In genomic region chrX:136765957-136766356, GRCh38 we compare ENCODE assay signal across 11 cellular contexts. TPM values are rescaled to one million over a fixed set of nuclear protein-coding genes. Genes with fewer than 3 reads are reported as not detected.
DNase-seq lines count a peak whose midpoint lies in the region; ATAC-seq and TF ChIP-seq lines count a peak whose summit lies in the region.
"Had no signal": no experiment of that assay in that cellular context is flagged by ENCODE, and none has a peak within 500 bp of the region (broad histone marks: within the 10 kb centered on the region; RNA-seq: fewer than 3 reads in every experiment).

No MANE protein-coding gene starts in this region.

- H3K27ac Mint-ChIP-seq in central memory CD8-positive, alpha-beta T cell (ENCODE audit: low read depth) = no peak overlapping the region
- H3K27ac Mint-ChIP-seq in natural killer cell = no peak overlapping the region

- ATAC-seq in IMR-90 (ENCODE audit: low read depth) (no peak), natural killer cell (no peak), GM18519 (IDR thresholded peaks at IDR 0.05; ENCODE audit: low FRiP score, unreplicated experiment) (no peak), HG03571 (IDR thresholded peaks at IDR 0.05; ENCODE audit: unreplicated experiment) (no peak)
- ATAC-seq in central memory CD8-positive, alpha-beta T cell (replicated peaks; ENCODE audit: extremely low read depth, poor library complexity, severe bottlenecking) = no peak

- H3K36me3 ChIP-seq in DOHH2 (ENCODE audit: control insufficient read depth, low read length) (peaks cover 13% of the 10 kb centered on the region), IMR-90 (ENCODE audit: control insufficient read depth, insufficient read depth, low read length) (no peaks in the 10 kb centered on the region)

- no peak overlapping the region for H2BK20ac ChIP-seq in IMR-90 (ENCODE audit: low read depth, low read length)

- H3K36me3 Mint-ChIP-seq in central memory CD8-positive, alpha-beta T cell (ENCODE audit: insufficient read depth) = peaks cover 6% of the 10 kb centered on the region
- H3K36me3 Mint-ChIP-seq in natural killer cell = no peaks in the 10 kb centered on the region

- no peak overlapping the region for H3K9ac ChIP-seq in IMR-90 (ENCODE audit: low read depth, low read length)

- H3K4ac ChIP-seq in IMR-90 (ENCODE audit: low read depth, low read length) = no peak overlapping the region

- no peak overlapping the region for H3K56ac ChIP-seq in IMR-90 (ENCODE audit: extremely low read depth, insufficient read depth, low read length)

- no peaks in the 10 kb centered on the region for H3K27me3 Mint-ChIP-seq in central memory CD8-positive, alpha-beta T cell
- H3K27me3 Mint-ChIP-seq in natural killer cell (ENCODE audit: low read depth in 2 of 2) = no peaks in the 10 kb centered on the region

- H3K14ac ChIP-seq in IMR-90 (replicated peaks; ENCODE audit: low read depth, low read length) = 0 out of 2 replicates have a peak overlapping the region, but pooled peaks have one; percentile 21

- peaks cover 90% of the 10 kb centered on the region for H3K79me2 ChIP-seq in DOHH2 (ENCODE audit: control insufficient read depth, low read length)

- H3K4me1 Mint-ChIP-seq in central memory CD8-positive, alpha-beta T cell = peaks cover 22% of the 10 kb centered on the region
- H3K4me1 Mint-ChIP-seq in natural killer cell = peaks cover 13 to 24% of the 10 kb centered on the region in 2 donors

- CTCF ChIA-PET in IMR-90 (lab: Yijun Ruan, JAX) = no interaction called here

- no peak overlapping the region for H2BK5ac ChIP-seq in IMR-90 (ENCODE audit: low read depth, low read length, poor library complexity, severe bottlenecking)

- in situ Hi-C loops in IMR-90 (cut with MboI; ENCODE audit: low sequenced_read_pairs) = loop anchor here (10.0 kb wide), 1 partner anchor 61 kb away; no protein-coding TSS in a partner anchor

- TF ChIP-seq RAD21 in IMR-90 (IDR thresholded peaks at IDR 0.05; ENCODE audit: low read length) = no peak

- no peak overlapping the region for H3K27ac ChIP-seq in DOHH2 (ENCODE audit: low read depth, low read length)
- H3K27ac ChIP-seq in IMR-90 (ENCODE audit: insufficient read depth, low read length) = no peak overlapping the region

- H3K4me3 Mint-ChIP-seq in central memory CD8-positive, alpha-beta T cell = peak overlapping the region; percentile 68
- H3K4me3 Mint-ChIP-seq in natural killer cell = peak overlapping the region; percentile 56

- TF ChIP-seq CTCF in DOHH2 (IDR thresholded peaks at IDR 0.05; ENCODE audit: low read depth, low read length, poor library complexity, severe bottlenecking) (no peak), IMR-90 (conservative IDR thresholded peaks at IDR 0.05; ENCODE audit: low read depth, low read length) (no peak), natural killer cell (IDR thresholded peaks at IDR 0.05) (no peak)

- H3K9me3 ChIP-seq in DOHH2 (ENCODE audit: control insufficient read depth, insufficient read depth, low read length) = no peaks in the 10 kb centered on the region
- no peaks in the 10 kb centered on the region for H3K9me3 ChIP-seq in IMR-90 (ENCODE audit: control insufficient read depth, insufficient read depth, low read length)

- POLR2A ChIA-PET in IMR-90 (lab: Charles Lee; ENCODE audit: unreplicated experiment) = no interaction called here

- H2BK120ac ChIP-seq in IMR-90 (ENCODE audit: low read depth, low read length) = no peak overlapping the region

- H3K27me3 ChIP-seq in DOHH2 (ENCODE audit: control insufficient read depth, low read length) (no peaks in the 10 kb centered on the region), IMR-90 (ENCODE audit: control insufficient read depth, insufficient read depth, low read length) (no peaks in the 10 kb centered on the region)

- BruUV-seq in IMR-90 (replicated peaks; lab: Mats Ljungman, UMichigan) = no TSS peak

- H2AFZ ChIP-seq in IMR-90 (replicated peaks; ENCODE audit: low read length, poor library complexity) = no peak overlapping the region

- H3K9me3 Mint-ChIP-seq in central memory CD8-positive, alpha-beta T cell = no peaks in the 10 kb centered on the region
- no peaks in the 10 kb centered on the region for H3K9me3 Mint-ChIP-seq in natural killer cell

- H3K4me1 ChIP-seq in DOHH2 (ENCODE audit: control insufficient read depth, low read length) (peaks cover 90% of the 10 kb centered on the region), IMR-90 (ENCODE audit: control insufficient read depth, insufficient read depth, low read length) (peaks cover 3% of the 10 kb centered on the region)

- no peak for TF ChIP-seq POLR2A in IMR-90 (IDR thresholded peaks at IDR 0.05; ENCODE audit: low read depth, low read length)

- H3K18ac ChIP-seq in IMR-90 (ENCODE audit: low read depth, low read length) = no peak overlapping the region

- peaks cover 14% of the 10 kb centered on the region for H3F3A ChIP-seq in DOHH2 (ENCODE audit: control insufficient read depth, insufficient read depth)

- H4K20me1 ChIP-seq in DOHH2 (ENCODE audit: control insufficient read depth, insufficient read depth, low read depth, low read length) = no peaks in the 10 kb centered on the region
- no peaks in the 10 kb centered on the region; the same call in 1 of the 2 replicates for H4K20me1 ChIP-seq in IMR-90 (ENCODE audit: insufficient read depth, low read length)

- H2AK5ac ChIP-seq in IMR-90 (ENCODE audit: low read depth, low read length) = no peak overlapping the region

- H4K91ac ChIP-seq in IMR-90 (ENCODE audit: insufficient read depth, low read depth, low read length) = no peak overlapping the region

- no peak overlapping the region for H2AK9ac ChIP-seq in IMR-90 (replicated peaks; ENCODE audit: low read depth, low read length, poor library complexity)

- H4K5ac ChIP-seq in IMR-90 (ENCODE audit: low read depth, low read length) = no peak overlapping the region

- H3K4me2 ChIP-seq in DOHH2 (ENCODE audit: low read length) (peak overlapping the region; percentile 87), IMR-90 (ENCODE audit: low read depth, low read length) (no peak overlapping the region)

- dilution Hi-C loops in IMR-90 (cut with HindIII; ENCODE audit: low sequenced_read_pairs, unreplicated experiment) = no loop called here

- H4K8ac ChIP-seq in IMR-90 (ENCODE audit: low read depth in 2 of 2, low read length in 2 of 2) = no peak overlapping the region

- no peaks in the 10 kb centered on the region for H3K9me2 ChIP-seq in DOHH2 (replicated peaks; ENCODE audit: control insufficient read depth, low read length)

- intact Hi-C loops in IMR-90 (cut with micrococcal nuclease) (loop anchor here (2.0 to 5.0 kb wide), 2 partner anchors 51 to 146 kb away; no protein-coding TSS in a partner anchor), natural killer cell (cut with micrococcal nuclease) (loop anchor here (10.0 kb wide), 1 partner anchor 89 kb away; no protein-coding TSS in a partner anchor)

- H2BK15ac ChIP-seq in IMR-90 (ENCODE audit: low read depth, low read length) = no peak overlapping the region

- no peak overlapping the region for H3K23ac ChIP-seq in IMR-90 (ENCODE audit: low read depth, low read length)

- H3K4me3 ChIP-seq in DOHH2 (ENCODE audit: low read length) (no peak overlapping the region; the same call in 1 of the 2 replicates), IMR-90 (ENCODE audit: insufficient read depth, low read depth, low read length) (no peak overlapping the region)

- no peaks in the 10 kb centered on the region for H3K79me1 ChIP-seq in IMR-90 (ENCODE audit: low read depth in 1 of 2, low read length in 2 of 2)

- DNase-seq in IMR-90 (no peak), natural killer cell (no peak), DMS53 treated with DMSO at 0.1 percent for 48 hours (lab: John Stamatoyannopoulos, UW; ENCODE audit: unreplicated experiment) (no peak)
- no peak for DNase-seq in central memory CD8-positive, alpha-beta T cell (ENCODE audit: low spot score in 2 of 2)
- DNase-seq: activated CD4-positive, alpha-beta T cell treated with anti-CD3 and anti-CD28 coated beads, Interleukin-2, amount 50 U/mL, for 48 hours; GDM1; NCI-H1694; RPMI8226 had no signal

- H3K9me1 ChIP-seq in IMR-90 (ENCODE audit: insufficient read depth, low read length) = no peaks in the 10 kb centered on the region

TF ChIP-seq in IMR-90, 13 proteins besides CTCF, POLR2A, EP300 and RAD21:
- TF ChIP-seq MAZ (IDR thresholded peaks at IDR 0.05; ENCODE audit: borderline replicate concordance, low read depth, low read length) = no peak
- TF ChIP-seq FOS (IDR thresholded peaks at IDR 0.05; ENCODE audit: low read depth, low read length) = no peak
- TF ChIP-seq MXI1 (IDR thresholded peaks at IDR 0.05; ENCODE audit: borderline replicate concordance, low read depth, low read length) = no peak
- TF ChIP-seq ELK1 (IDR thresholded peaks at IDR 0.05; ENCODE audit: borderline replicate concordance, low read depth, low read length) = no peak
- no peak for TF ChIP-seq BHLHE40 (IDR thresholded peaks at IDR 0.05; ENCODE audit: low read depth, low read length)
- TF ChIP-seq USF2 (IDR thresholded peaks at IDR 0.05; ENCODE audit: low read depth, low read length) = no peak
- TF ChIP-seq CHD1 (IDR thresholded peaks at IDR 0.05; ENCODE audit: low read depth, low read length) = no peak
- no peak for TF ChIP-seq RCOR1 (IDR thresholded peaks at IDR 0.05; ENCODE audit: insufficient replicate concordance, low read length)
- no peak for TF ChIP-seq NFE2L2 (IDR thresholded peaks at IDR 0.05; ENCODE audit: low read depth, low read length)
- TF ChIP-seq RFX5 (IDR thresholded peaks at IDR 0.05; ENCODE audit: low read depth, low read length) = no peak
- TF ChIP-seq SMC3 (IDR thresholded peaks at IDR 0.05; ENCODE audit: low read depth, low read length) = no peak

RNA-seq across cellular contexts. Expression of gene ARHGEF6, which starts 14.8 kb away (rescaled TPM):
- total RNA-seq in IMR-90 (2012; rRNA removed) (2.7 and 3.1 TPM in 2 replicates), natural killer cell (10 to 100 TPM; 55.5 to 78.8 (median 75.7) TPM)
- polyA plus RNA-seq in IMR-90 (2012; rRNA removed) = 1.5 and 2.1 TPM in 2 replicates
- polyA plus RNA-seq in IMR-90 (2012; cell fraction: cytosol; rRNA removed) = 0.66 and 0.74 TPM in 2 replicates
- 0.55 and 3.5 TPM in 2 replicates for polyA plus RNA-seq in IMR-90 (2012; cell fraction: nucleus; rRNA removed; ENCODE audit: low replicate concordance)

Comparison
In these comparisons a context has a peak if more than half of its experiments do, and no peak if none do; other contexts are left out.
1. RNA of gene ARHGEF6, which starts 14.8 kb away (total RNA-seq): 55.5 to 78.8 TPM in natural killer cell; 2.7 to 3.1 TPM in IMR-90; every median in the first group is over 10 times any median in the second.